Comparison of ENCODE assay signal across 8 cellular contexts in genomic region chr19:8390617-8390981, GRCh38. TPM values are rescaled to one million over a fixed set of nuclear protein-coding genes. Genes with fewer than 3 reads are reported as not detected.
DNase-seq lines count a peak whose midpoint lies in the region; ATAC-seq and TF ChIP-seq lines count a peak whose summit lies in the region.

No MANE protein-coding gene starts in this region.

- H3K9me3 Mint-ChIP-seq in activated T-helper 2 cell treated with anti-CD3 and anti-CD28 coated beads, Interferon-gamma antibody, Interleukin-2, Interleukin-4, amounts not matched to agents 10 μg/mL and 5 μg/mL and 100 μg/mL, durations not matched to agents 14 hours and 24 hours and 36 hours: no peaks in the 10 kb centered on the region
- peaks cover 0 to 4% (median 0%) of the 10 kb centered on the region in 9 donors for H3K9me3 Mint-ChIP-seq in naive thymus-derived CD8-positive, alpha-beta T cell
- no peaks in the 10 kb centered on the region for H3K9me3 Mint-ChIP-seq in stimulated activated memory B cell treated with anti-CD40 and anti-IgM and Interleukin-4, amounts not matched to agents 10 μg/mL and 1 μg/mL and 100 μg/mL, for 72 hours

- peak overlapping the region; percentile 70 for H3K4me3 ChIP-seq in fibroblast of mammary gland (ENCODE audit: control insufficient read depth, low read depth, low read length)

- peaks cover 10% of the 10 kb centered on the region for H3K36me3 Mint-ChIP-seq in activated T-helper 2 cell treated with anti-CD3 and anti-CD28 coated beads, Interferon-gamma antibody, Interleukin-2, Interleukin-4, amounts not matched to agents 10 μg/mL and 5 μg/mL and 100 μg/mL, durations not matched to agents 14 hours and 24 hours and 36 hours (ENCODE audit: low read depth)
- H3K36me3 Mint-ChIP-seq in naive thymus-derived CD8-positive, alpha-beta T cell: peaks cover 0 to 9% (median 7%) of the 10 kb centered on the region in 3 donors
- H3K36me3 Mint-ChIP-seq in stimulated activated memory B cell treated with anti-CD40 and anti-IgM and Interleukin-4, amounts not matched to agents 10 μg/mL and 1 μg/mL and 100 μg/mL, for 72 hours: peaks cover 10% of the 10 kb centered on the region

- no peaks in the 10 kb centered on the region for H3K36me3 ChIP-seq in KOPT-K1 (ENCODE audit: insufficient read depth, low read length)

- peak overlapping the region; percentile 97 for H3K27ac ChIP-seq in KOPT-K1 (ENCODE audit: low read depth, low read length, poor library complexity, severe bottlenecking)

- peak overlapping the region; percentile 60 for H3K27ac Mint-ChIP-seq in activated T-helper 2 cell treated with anti-CD3 and anti-CD28 coated beads, Interferon-gamma antibody, Interleukin-2, Interleukin-4, amounts not matched to agents 10 μg/mL and 5 μg/mL and 100 μg/mL, durations not matched to agents 14 hours and 24 hours and 36 hours
- peak overlapping the region; percentile 19 to 99 (median 92) for H3K27ac Mint-ChIP-seq in naive thymus-derived CD8-positive, alpha-beta T cell
- H3K27ac Mint-ChIP-seq in stimulated activated memory B cell treated with anti-CD40 and anti-IgM and Interleukin-4, amounts not matched to agents 10 μg/mL and 1 μg/mL and 100 μg/mL, for 72 hours: peak overlapping the region; percentile 90

- H3K27me3 Mint-ChIP-seq in activated T-helper 2 cell treated with anti-CD3 and anti-CD28 coated beads, Interferon-gamma antibody, Interleukin-2, Interleukin-4, amounts not matched to agents 10 μg/mL and 5 μg/mL and 100 μg/mL, durations not matched to agents 14 hours and 24 hours and 36 hours (ENCODE audit: low read depth): no peaks in the 10 kb centered on the region
- H3K27me3 Mint-ChIP-seq in naive thymus-derived CD8-positive, alpha-beta T cell: no peaks in the 10 kb centered on the region
- no peaks in the 10 kb centered on the region for H3K27me3 Mint-ChIP-seq in stimulated activated memory B cell treated with anti-CD40 and anti-IgM and Interleukin-4, amounts not matched to agents 10 μg/mL and 1 μg/mL and 100 μg/mL, for 72 hours

- intact Hi-C loops in activated T-helper 2 cell treated with anti-CD3 and anti-CD28 coated beads, Interferon-gamma antibody, Interleukin-2, Interleukin-4, amounts not matched to agents 10 μg/mL and 5 μg/mL and 100 μg/mL, durations not matched to agents 14 hours and 24 hours and 36 hours (cut with micrococcal nuclease): loop anchor here (2.0 kb wide), 1 partner anchor 54 kb away; the partner anchor contains the start of gene HNRNPM

- POLR2A ChIA-PET in naive thymus-derived CD8-positive, alpha-beta T cell (lab: Charles Lee): interaction anchor here (0.5 to 2.0 kb wide), 17 partner anchors 9 to 1714 kb away, joined by 3 to 10 read pairs (median 3); partner anchors contain the start of genes HNRNPM, MARCHF2, NDUFA7 and RPS28

- no peak for TF ChIP-seq CTCF in fibroblast of mammary gland (conservative IDR thresholded peaks at IDR 0.05; ENCODE audit: control insufficient read depth, insufficient read depth, low read depth, low read length)

- peaks cover 16% of the 10 kb centered on the region for H3K4me1 Mint-ChIP-seq in activated T-helper 2 cell treated with anti-CD3 and anti-CD28 coated beads, Interferon-gamma antibody, Interleukin-2, Interleukin-4, amounts not matched to agents 10 μg/mL and 5 μg/mL and 100 μg/mL, durations not matched to agents 14 hours and 24 hours and 36 hours (ENCODE audit: low read depth)
- H3K4me1 Mint-ChIP-seq in naive thymus-derived CD8-positive, alpha-beta T cell: peaks cover 9 to 50% (median 34%) of the 10 kb centered on the region in 4 donors
- peaks cover 41% of the 10 kb centered on the region for H3K4me1 Mint-ChIP-seq in stimulated activated memory B cell treated with anti-CD40 and anti-IgM and Interleukin-4, amounts not matched to agents 10 μg/mL and 1 μg/mL and 100 μg/mL, for 72 hours

- ATAC-seq in GM21786 (IDR thresholded peaks at IDR 0.05; ENCODE audit: unreplicated experiment): peak; percentile 26
- peak; percentile 53 to 60 for ATAC-seq in naive thymus-derived CD8-positive, alpha-beta T cell
- peak; percentile 78 for ATAC-seq in stimulated activated memory B cell treated with anti-CD40 and anti-IgM and Interleukin-4, amounts not matched to agents 10 μg/mL and 1 μg/mL and 100 μg/mL, for 72 hours

- DNase-seq in DMS79 (lab: John Stamatoyannopoulos, UW) (peak; percentile 61), RKO (ENCODE audit: low spot score) (peak; percentile 86), fibroblast of mammary gland (ENCODE audit: low read depth) (peak; percentile 90)
- DNase-seq in activated T-helper 2 cell treated with anti-CD3 and anti-CD28 coated beads, Interferon-gamma antibody, Interleukin-2, Interleukin-4, amounts not matched to agents 10 μg/mL and 5 μg/mL and 100 μg/mL, durations not matched to agents 14 hours and 24 hours and 36 hours (ENCODE audit: low spot score): peak; percentile 91
- peak; percentile 84 to 93 (median 86) for DNase-seq in naive thymus-derived CD8-positive, alpha-beta T cell

- H3K9me3 ChIP-seq in KOPT-K1 (ENCODE audit: insufficient read depth, low read length, poor library complexity, severe bottlenecking): no peaks in the 10 kb centered on the region

- peak overlapping the region; percentile 69 for H3K4me3 Mint-ChIP-seq in activated T-helper 2 cell treated with anti-CD3 and anti-CD28 coated beads, Interferon-gamma antibody, Interleukin-2, Interleukin-4, amounts not matched to agents 10 μg/mL and 5 μg/mL and 100 μg/mL, durations not matched to agents 14 hours and 24 hours and 36 hours (ENCODE audit: low read depth)
- H3K4me3 Mint-ChIP-seq in naive thymus-derived CD8-positive, alpha-beta T cell: peak overlapping the region; percentile 77 to 95 (median 85)
- peak overlapping the region; percentile 86 for H3K4me3 Mint-ChIP-seq in stimulated activated memory B cell treated with anti-CD40 and anti-IgM and Interleukin-4, amounts not matched to agents 10 μg/mL and 1 μg/mL and 100 μg/mL, for 72 hours

RNA-seq across cellular contexts. Expression of gene RAB11B, which starts 0.4 kb away (rescaled TPM):
- total RNA-seq in activated T-helper 2 cell treated with anti-CD3 and anti-CD28 coated beads, Interferon-gamma antibody, Interleukin-2, Interleukin-4, amounts not matched to agents 10 μg/mL and 5 μg/mL and 100 μg/mL, durations not matched to agents 14 hours and 24 hours and 36 hours: 85.9 and 86.1 TPM in 2 replicates
- 100 to 1,000 TPM; 108 to 112 TPM for total RNA-seq in naive thymus-derived CD8-positive, alpha-beta T cell
- polyA plus RNA-seq in naive thymus-derived CD8-positive, alpha-beta T cell: 10 to 100 TPM; 46.9 to 73.6 (median 53.9) TPM

RNA-seq across cellular contexts. Expression of gene MARCHF2, which starts 22.5 kb away (rescaled TPM):
- 10.2 and 13.0 TPM in 2 replicates for total RNA-seq in activated T-helper 2 cell treated with anti-CD3 and anti-CD28 coated beads, Interferon-gamma antibody, Interleukin-2, Interleukin-4, amounts not matched to agents 10 μg/mL and 5 μg/mL and 100 μg/mL, durations not matched to agents 14 hours and 24 hours and 36 hours
- 10 to 100 TPM; 25.8 to 31.4 TPM for total RNA-seq in naive thymus-derived CD8-positive, alpha-beta T cell
- polyA plus RNA-seq in naive thymus-derived CD8-positive, alpha-beta T cell: 10 to 100 TPM; 21.1 to 40.1 (median 38.2) TPM

RNA-seq across cellular contexts. Expression of gene ANGPTL4, which starts 26.6 kb away (rescaled TPM):
- 7.1 and 7.4 TPM in 2 replicates for total RNA-seq in activated T-helper 2 cell treated with anti-CD3 and anti-CD28 coated beads, Interferon-gamma antibody, Interleukin-2, Interleukin-4, amounts not matched to agents 10 μg/mL and 5 μg/mL and 100 μg/mL, durations not matched to agents 14 hours and 24 hours and 36 hours
- total RNA-seq in naive thymus-derived CD8-positive, alpha-beta T cell: not detected
- polyA plus RNA-seq in naive thymus-derived CD8-positive, alpha-beta T cell: under 1 TPM in 1 of 3 donors, not detected in 2; 0.23 TPM

RNA-seq across cellular contexts. Expression of gene KANK3, which starts 47.5 kb away (rescaled TPM):
- total RNA-seq in activated T-helper 2 cell treated with anti-CD3 and anti-CD28 coated beads, Interferon-gamma antibody, Interleukin-2, Interleukin-4, amounts not matched to agents 10 μg/mL and 5 μg/mL and 100 μg/mL, durations not matched to agents 14 hours and 24 hours and 36 hours: 0.89 and 1.7 TPM in 2 replicates
- 1 to 10 TPM; 1.4 to 3.3 TPM for total RNA-seq in naive thymus-derived CD8-positive, alpha-beta T cell
- polyA plus RNA-seq in naive thymus-derived CD8-positive, alpha-beta T cell: 1 to 10 TPM in 2 of 3 donors, under 1 TPM in 1; 0.82 to 2.3 (median 1.5) TPM

RNA-seq across cellular contexts. Expression of gene HNRNPM, which starts 54.2 kb away (rescaled TPM):
- total RNA-seq in activated T-helper 2 cell treated with anti-CD3 and anti-CD28 coated beads, Interferon-gamma antibody, Interleukin-2, Interleukin-4, amounts not matched to agents 10 μg/mL and 5 μg/mL and 100 μg/mL, durations not matched to agents 14 hours and 24 hours and 36 hours: 336 and 347 TPM in 2 replicates
- 100 to 1,000 TPM; 207 to 227 TPM for total RNA-seq in naive thymus-derived CD8-positive, alpha-beta T cell
- polyA plus RNA-seq in naive thymus-derived CD8-positive, alpha-beta T cell: 100 to 1,000 TPM; 214 to 304 (median 217) TPM

Comparison
In these comparisons a context has a peak if more than half of its experiments do, and no peak if none do; other contexts are left out.
1. Peak in every context shown above with its lines: DNase-seq, ATAC-seq, H3K4me3 ChIP-seq and H3K27ac ChIP-seq.
2. ATAC-seq: peak in every context shown above with its lines; median percentile 78 in stimulated activated memory B cell treated with anti-CD40 and anti-IgM and Interleukin-4, amounts not matched to agents 10 μg/mL and 1 μg/mL and 100 μg/mL, for 72 hours; 56 in naive thymus-derived CD8-positive, alpha-beta T cell; 26 in GM21786.